18 cellular contexts compared by ENCODE assay signal in genomic region chr21:29351691-29352090, GRCh38. TPM values are rescaled to one million over a fixed set of nuclear protein-coding genes. Genes with fewer than 3 reads are reported as not detected.
DNase-seq lines count a peak whose midpoint lies in the region; ATAC-seq, FAIRE-seq and TF ChIP-seq lines count a peak whose summit lies in the region.
"Had no signal": no experiment of that assay in that cellular context is flagged by ENCODE, and none has a peak within 500 bp of the region (broad histone marks: within the 10 kb centered on the region; RNA-seq: fewer than 3 reads in every experiment).

No MANE protein-coding gene starts in this region.

- POLR2A ChIA-PET in PC-9 (lab: Charles Lee; ENCODE audit: unreplicated experiment): no interaction called here

- DNase-seq in Right ventricle myocardium inferior (ENCODE audit: missing footprints): no peak
- DNase-seq in cardiac septum (ENCODE audit: low spot score): no peak
- DNase-seq in astrocyte (ENCODE audit: low read depth): peak; percentile 97
- peak; percentile 93 for DNase-seq in iris pigment epithelial cell (ENCODE audit: low read depth)
- DNase-seq in thyroid gland: peak; percentile 48 to 59
- no peak for DNase-seq in effector memory CD8-positive, alpha-beta T cell
- DNase-seq in PC-9: no peak
- DNase-seq in SKM-1 (lab: John Stamatoyannopoulos, UW; ENCODE audit: unreplicated experiment): no peak
- DNase-seq: activated naive CD4-positive, alpha-beta T cell treated with anti-CD3 and anti-CD28 coated beads, Interleukin-2, amount 10 ng/mL, durations not matched to agents 7 days and 5 days; cerebellar nuclear complex; DMS 273 treated with DMSO at 0.1 percent for 48 hours; hypothalamus; KBM-7; NCI-H1436; Peyer's patch had no signal

- no peak overlapping the region for H3K4me3 Mint-ChIP-seq in astrocyte (ENCODE audit: unreplicated experiment)
- H3K4me3 Mint-ChIP-seq in effector memory CD8-positive, alpha-beta T cell: no peak overlapping the region
- H3K4me3 Mint-ChIP-seq: activated naive CD4-positive, alpha-beta T cell treated with anti-CD3 and anti-CD28 coated beads, Interleukin-2, amount 10 ng/mL, durations not matched to agents 7 days and 5 days; stimulated activated naive CD8-positive, alpha-beta T cell treated with anti-CD3 and anti-CD28 coated beads, Interleukin-15, Interleukin-2, amounts not matched to agents 100 ng/mL and 50 ng/mL, for 24 hours had no signal

- H2AFZ ChIP-seq in astrocyte (ENCODE audit: low read depth, low read length) (no peak overlapping the region), PC-9 (no peak overlapping the region)

- CTCF ChIA-PET in PC-9 (lab: Charles Lee): interaction anchor here (0.7 kb wide), 1 partner anchor 206 kb away, joined by 6 read pairs; no protein-coding TSS in a partner anchor

- no TSS peak for BruUV-seq in PC-9 (replicated peaks; lab: Mats Ljungman, UMichigan)

- H3K4me3 ChIP-seq in astrocyte (ENCODE audit: insufficient read depth, low read depth, low read length) (no peak overlapping the region), thyroid gland (replicated peaks in 1 of 3) (no peak overlapping the region), PC-9 (no peak overlapping the region)
- H3K4me3 ChIP-seq: Peyer's patch had no signal

- H3K9ac ChIP-seq in astrocyte (ENCODE audit: low read length): peak overlapping the region; percentile 50

- peaks cover 39% of the 10 kb centered on the region for H3K79me2 ChIP-seq in astrocyte (ENCODE audit: insufficient read depth, low read length)
- H3K79me2 ChIP-seq in PC-9 (ENCODE audit: low read depth): peaks cover 4% of the 10 kb centered on the region; the same call in 1 of the 2 replicates

- peaks cover 39% of the 10 kb centered on the region for H3K4me1 Mint-ChIP-seq in astrocyte (ENCODE audit: low read depth, unreplicated experiment)
- H3K4me1 Mint-ChIP-seq in effector memory CD8-positive, alpha-beta T cell (ENCODE audit: low read depth in 2 of 2): peaks cover 2 to 6% of the 10 kb centered on the region in 2 donors

- TF ChIP-seq CTCF in astrocyte (IDR thresholded peaks at IDR 0.05; ENCODE audit: insufficient read depth, low read depth, low read length) (no peak), thyroid gland (IDR thresholded peaks at IDR 0.05) (no peak), PC-9 (conservative IDR thresholded peaks at IDR 0.05) (no peak)

- intact Hi-C loops in Right ventricle myocardium inferior (cut with DNase I): no loop called here
- intact Hi-C loops in cardiac septum (cut with DNase I): no loop called here
- intact Hi-C loops in thyroid gland (cut with DNase I): no loop called here
- intact Hi-C loops in PC-9 (cut with micrococcal nuclease; ENCODE audit: unreplicated experiment): no loop called here

- no peaks in the 10 kb centered on the region for H3K9me2 ChIP-seq in PC-9 (ENCODE audit: insufficient read depth)

- peaks cover 6% of the 10 kb centered on the region; the same call in 1 of the 2 replicates for H3F3A ChIP-seq in PC-9 (ENCODE audit: insufficient read depth, low read depth)

- H4K20me1 ChIP-seq in astrocyte (ENCODE audit: insufficient read depth, low read length) (no peaks in the 10 kb centered on the region), PC-9 (ENCODE audit: insufficient read depth) (no peaks in the 10 kb centered on the region)

- H3K27me3 ChIP-seq in astrocyte (ENCODE audit: insufficient read depth, low read length) (no peaks in the 10 kb centered on the region), thyroid gland (no peaks in the 10 kb centered on the region), PC-9 (ENCODE audit: insufficient read depth, low read depth) (no peaks in the 10 kb centered on the region)
- H3K27me3 ChIP-seq: Peyer's patch had no signal

- no peaks in the 10 kb centered on the region for H3K27me3 Mint-ChIP-seq in astrocyte (ENCODE audit: low read depth, unreplicated experiment)
- H3K27me3 Mint-ChIP-seq in effector memory CD8-positive, alpha-beta T cell: no peaks in the 10 kb centered on the region
- H3K27me3 Mint-ChIP-seq: activated naive CD4-positive, alpha-beta T cell treated with anti-CD3 and anti-CD28 coated beads, Interleukin-2, amount 10 ng/mL, durations not matched to agents 7 days and 5 days; stimulated activated naive CD8-positive, alpha-beta T cell treated with anti-CD3 and anti-CD28 coated beads, Interleukin-15, Interleukin-2, amounts not matched to agents 100 ng/mL and 50 ng/mL, for 24 hours had no signal

- peaks cover 8% of the 10 kb centered on the region for H3K9me3 Mint-ChIP-seq in astrocyte (ENCODE audit: unreplicated experiment)
- H3K9me3 Mint-ChIP-seq in effector memory CD8-positive, alpha-beta T cell: peaks cover 9 to 11% of the 10 kb centered on the region in 2 donors

- peak; percentile 13 for ATAC-seq in Right ventricle myocardium inferior
- no peak for ATAC-seq in effector memory CD8-positive, alpha-beta T cell (replicated peaks)
- ATAC-seq: activated CD4-positive, CD25-positive, alpha-beta regulatory T cell treated with anti-CD3 and anti-CD28 coated beads, Interleukin-2, amount 50 U/mL, for 24 hours had no signal

- peaks cover 30% of the 10 kb centered on the region for H3K36me3 Mint-ChIP-seq in astrocyte (ENCODE audit: low read depth, unreplicated experiment)
- H3K36me3 Mint-ChIP-seq in effector memory CD8-positive, alpha-beta T cell (ENCODE audit: insufficient read depth): peaks cover 2% of the 10 kb centered on the region

- H3K36me3 ChIP-seq in astrocyte (ENCODE audit: insufficient read depth, low read length) (peaks cover 13% of the 10 kb centered on the region), thyroid gland (no peaks in the 10 kb centered on the region), PC-9 (ENCODE audit: low read depth) (no peaks in the 10 kb centered on the region)

- peak; percentile 34 for FAIRE-seq in astrocyte (lab: Jason Lieb, UNC)
- FAIRE-seq: H1 had no signal

- H3K9me3 ChIP-seq in astrocyte (ENCODE audit: insufficient read depth, low read depth, low read length): no peaks in the 10 kb centered on the region
- no peaks in the 10 kb centered on the region for H3K9me3 ChIP-seq in thyroid gland
- H3K9me3 ChIP-seq in PC-9 (ENCODE audit: insufficient read depth, low read depth): no peaks in the 10 kb centered on the region
- H3K9me3 ChIP-seq: Peyer's patch had no signal

- H3K27ac ChIP-seq in astrocyte (ENCODE audit: low read depth, low read length): peak overlapping the region; percentile 73
- H3K27ac ChIP-seq in thyroid gland: peak overlapping the region; percentile 30 to 80 (median 69)
- no peak overlapping the region for H3K27ac ChIP-seq in PC-9
- H3K27ac ChIP-seq: Peyer's patch had no signal

- TF ChIP-seq POLR2A in thyroid gland (IDR thresholded peaks at IDR 0.05): no peak

- H3K27ac Mint-ChIP-seq in astrocyte (ENCODE audit: unreplicated experiment): peak overlapping the region; percentile 14
- H3K27ac Mint-ChIP-seq in effector memory CD8-positive, alpha-beta T cell: no peak overlapping the region
- H3K27ac Mint-ChIP-seq: activated naive CD4-positive, alpha-beta T cell treated with anti-CD3 and anti-CD28 coated beads, Interleukin-2, amount 10 ng/mL, durations not matched to agents 7 days and 5 days; stimulated activated naive CD8-positive, alpha-beta T cell treated with anti-CD3 and anti-CD28 coated beads, Interleukin-15, Interleukin-2, amounts not matched to agents 100 ng/mL and 50 ng/mL, for 24 hours had no signal

- H3K4me1 ChIP-seq in astrocyte (ENCODE audit: insufficient read depth, low read length): peaks cover 43% of the 10 kb centered on the region
- peaks cover 23 to 25% of the 10 kb centered on the region in 2 donors for H3K4me1 ChIP-seq in thyroid gland
- 0 out of 2 replicates have a peak, but pooled peaks cover 5% of the 10 kb centered on the region for H3K4me1 ChIP-seq in PC-9 (replicated peaks; ENCODE audit: insufficient read depth)

- H3K4me2 ChIP-seq in astrocyte (ENCODE audit: low read length): peak overlapping the region; percentile 14
- no peak overlapping the region for H3K4me2 ChIP-seq in PC-9

RNA-seq across cellular contexts. Expression of gene BACH1, which starts 53.0 kb away (rescaled TPM):
- total RNA-seq in Right ventricle myocardium inferior: 35.5 TPM
- 51.3 TPM for total RNA-seq in cardiac septum
- total RNA-seq in astrocyte: 93.1 and 110 TPM in 2 replicates
- total RNA-seq in thyroid gland: 10 to 100 TPM; 36.3 to 89.9 (median 64.9) TPM
- 32.3 and 39.9 TPM in 2 replicates for total RNA-seq in PC-9 (2021)

Comparison
In these comparisons a context has a peak if more than half of its experiments do, and no peak if none do; other contexts are left out.
1. DNase-seq: peak in astrocyte (single experiment), iris pigment epithelial cell (single experiment) and thyroid gland (2 of 2); none in Right ventricle myocardium inferior (single experiment), cardiac septum (single experiment), effector memory CD8-positive, alpha-beta T cell (0 of 3), PC-9 (0 of 2) and SKM-1 (single experiment).